In genomic region chr2:224638338-224638823, GRCh38 we compare ENCODE assay signal across 1 cellular context.
TF ChIP-seq lines count a peak whose summit lies in the region.

No MANE protein-coding gene starts in this region.

TF ChIP-seq in HepG2, 621 proteins besides CTCF, POLR2A, EP300 and RAD21 (continued from another document):
- TF ChIP-seq ZBTB4 (CRISPR knock-in tag; IDR thresholded peaks at IDR 0.05; ENCODE audit: borderline replicate concordance) = no peak
- TF ChIP-seq RFX5 (IDR thresholded peaks at IDR 0.05; ENCODE audit: low read depth, low read length) = no peak
- TF ChIP-seq ZFP90 (CRISPR knock-in tag; IDR thresholded peaks at IDR 0.05; ENCODE audit: borderline replicate concordance) = no peak
- TF ChIP-seq ZNF232 (CRISPR knock-in tag; IDR thresholded peaks at IDR 0.05; ENCODE audit: borderline replicate concordance) = no peak
- TF ChIP-seq GTF3A (CRISPR knock-in tag; conservative IDR thresholded peaks at IDR 0.05) = no peak
- TF ChIP-seq GATAD2A (CRISPR knock-in tag; IDR thresholded peaks at IDR 0.05) = no peak
- no peak for TF ChIP-seq HOXA9 (CRISPR knock-in tag; IDR thresholded peaks at IDR 0.05; ENCODE audit: borderline replicate concordance)
